In genomic region chr1:201266774-201267173, GRCh38 we compare ENCODE assay signal across 10 cellular contexts. TPM values are rescaled to one million over a fixed set of nuclear protein-coding genes. Genes with fewer than 3 reads are reported as not detected.
DNase-seq lines count a peak whose midpoint lies in the region; ATAC-seq, FAIRE-seq and TF ChIP-seq lines count a peak whose summit lies in the region.
"Had no signal": no experiment of that assay in that cellular context is flagged by ENCODE, and none has a peak within 500 bp of the region (broad histone marks: within the 10 kb centered on the region; RNA-seq: fewer than 3 reads in every experiment).

No MANE protein-coding gene starts in this region.

- peak; percentile 94 for DNase-seq in AG10803 (ENCODE audit: low read depth)
- peak; percentile 79 for DNase-seq in HTR-8/SVneo (ENCODE audit: insufficient read length, low spot score)
- peak; percentile 89 for DNase-seq in amniotic epithelial cell (ENCODE audit: low read depth)
- DNase-seq in keratinocyte (ENCODE audit: low read depth, low spot score) = peak; percentile 93
- no peak for DNase-seq in erythroblast (lab: John Stamatoyannopoulos, UW)
- DNase-seq in dorsolateral prefrontal cortex = no peak
- DNase-seq: activated naive CD4-positive, alpha-beta T cell treated with anti-CD3 and anti-CD28 coated beads, Interleukin-2, amount 10 ng/mL, durations not matched to agents 7 days and 5 days; stimulated activated naive CD4-positive, alpha-beta T cell treated with Interleukin-2 at 50 U/mL for 16 hours had no signal

- no peak for TF ChIP-seq CTCF in AG10803 (conservative IDR thresholded peaks at IDR 0.05; ENCODE audit: low read length)
- no peak for TF ChIP-seq CTCF in keratinocyte (optimal IDR thresholded peaks at IDR 0.05 in 1 of 3, IDR thresholded peaks at IDR 0.05 in 1 of 3, conservative IDR thresholded peaks at IDR 0.05 in 1 of 3; ENCODE audit: extremely low read depth in 1 of 3, insufficient read depth in 2 of 3, low read length in 3 of 3)
- TF ChIP-seq CTCF in dorsolateral prefrontal cortex (IDR thresholded peaks at IDR 0.05 in 54 of 56, conservative IDR thresholded peaks at IDR 0.05 in 2 of 56; ENCODE audit: low read depth in 1 of 56, partially characterized antibody in 56 of 56) = no peak

- H3K4me2 ChIP-seq in keratinocyte (ENCODE audit: control insufficient read depth, extremely low read depth, insufficient read depth, low read depth, low read length) = peak overlapping the region; percentile 55

- H4K20me1 ChIP-seq in keratinocyte (ENCODE audit: control insufficient read depth, extremely low read depth, insufficient read depth, low read length) = no peaks in the 10 kb centered on the region

- H3K4me3 ChIP-seq in AG10803 (ENCODE audit: low read length) = no peak overlapping the region
- peak overlapping the region in 1 of 3 experiments; percentile 39 for H3K4me3 ChIP-seq in keratinocyte (ENCODE audit: control insufficient read depth in 2 of 3, extremely low read depth in 1 of 3, insufficient read depth in 2 of 3, low read depth in 1 of 3, low read length in 3 of 3)
- no peak overlapping the region for H3K4me3 ChIP-seq in dorsolateral prefrontal cortex

- dilution Hi-C loops in keratinocyte (cut with MboI; ENCODE audit: extremely low pct_ligation_motif_present, low sequenced_read_pairs) = no loop called here

- H3K9me3 ChIP-seq in keratinocyte (ENCODE audit: control insufficient read depth, low read depth, low read length) = no peaks in the 10 kb centered on the region

- no peak for TF ChIP-seq POLR2A in erythroblast (IDR thresholded peaks at IDR 0.05; ENCODE audit: low read length)

- peaks cover 51% of the 10 kb centered on the region for H3K4me1 ChIP-seq in keratinocyte (ENCODE audit: control insufficient read depth, extremely low read depth, insufficient read depth, low read length)

- FAIRE-seq in HTR-8/SVneo (lab: Jason Lieb, UNC) (no peak), keratinocyte (lab: Jason Lieb, UNC) (peak; percentile 94)

- H3K27ac ChIP-seq in keratinocyte (ENCODE audit: control insufficient read depth, insufficient read depth, low read length) (peak overlapping the region; percentile 80), dorsolateral prefrontal cortex (no peak overlapping the region)

- peak overlapping the region; percentile 57 for H3K9ac ChIP-seq in keratinocyte (ENCODE audit: control insufficient read depth, extremely low read depth, insufficient read depth, low read length)

- no peaks in the 10 kb centered on the region for H3K9me1 ChIP-seq in keratinocyte (ENCODE audit: control insufficient read depth, extremely low read depth, insufficient read depth, low read length)

- no peaks in the 10 kb centered on the region for H3K79me2 ChIP-seq in keratinocyte (ENCODE audit: control insufficient read depth, insufficient read depth, low read length)

- no peak overlapping the region for H2AFZ ChIP-seq in keratinocyte (ENCODE audit: control insufficient read depth, low read length)

- no peaks in the 10 kb centered on the region for H3K36me3 ChIP-seq in keratinocyte (ENCODE audit: control insufficient read depth in 2 of 2, extremely low read depth in 1 of 2, insufficient read depth in 2 of 2, low read length in 2 of 2)

- intact Hi-C loops in dorsolateral prefrontal cortex (cut with DNase I) = no loop called here

- ATAC-seq in GM18909 (IDR thresholded peaks at IDR 0.05; ENCODE audit: poor library complexity, unreplicated experiment) (no peak), HG02798 (IDR thresholded peaks at IDR 0.05; ENCODE audit: poor library complexity, unreplicated experiment) (no peak)

- H3K27me3 ChIP-seq in keratinocyte (ENCODE audit: control insufficient read depth, extremely low read depth, insufficient read depth, low read length) (no peaks in the 10 kb centered on the region), dorsolateral prefrontal cortex (peaks cover 0 to 13% (median 0%) of the 10 kb centered on the region in 45 donors)

RNA-seq across cellular contexts. Expression of gene PKP1, which starts 16.5 kb away (rescaled TPM):
- polyA plus RNA-seq in keratinocyte = 163 to 301 TPM (median 169 TPM) in 3 replicates
- polyA plus RNA-seq in keratinocyte (2011; ENCODE audit: low read depth) = 262 TPM
- polyA plus RNA-seq in keratinocyte (2011; cell fraction: cytosol; rRNA removed) = 168 and 222 TPM in 2 replicates
- polyA plus RNA-seq in keratinocyte (2011; cell fraction: nucleus; rRNA removed) = 418 and 503 TPM in 2 replicates
- 160 and 587 TPM in 2 replicates for polyA plus RNA-seq in keratinocyte (2012; ENCODE audit: low replicate concordance)
- polyA minus RNA-seq in keratinocyte = 263 to 433 TPM (median 366 TPM) in 3 replicates
- 238 TPM for polyA minus RNA-seq in keratinocyte (2011; cell fraction: cytosol; rRNA and poly(A)+ RNA removed)
- polyA minus RNA-seq in keratinocyte (2011; cell fraction: nucleus; rRNA and poly(A)+ RNA removed) = 239 and 304 TPM in 2 replicates
- 1 to 10 TPM in 99 of 120 experiments, under 1 TPM in 21; 0.37 to 4.1 (median 1.5) TPM for total RNA-seq in dorsolateral prefrontal cortex

Comparison
In these comparisons a context has a peak if more than half of its experiments do, and no peak if none do; other contexts are left out.
1. DNase-seq: peak in AG10803 (single experiment), HTR-8/SVneo (single experiment), amniotic epithelial cell (single experiment) and keratinocyte (single experiment); none in erythroblast (0 of 2) and dorsolateral prefrontal cortex (0 of 10).